Comparison of ENCODE assay signal across 21 cellular contexts in the genomic region with DNA sequence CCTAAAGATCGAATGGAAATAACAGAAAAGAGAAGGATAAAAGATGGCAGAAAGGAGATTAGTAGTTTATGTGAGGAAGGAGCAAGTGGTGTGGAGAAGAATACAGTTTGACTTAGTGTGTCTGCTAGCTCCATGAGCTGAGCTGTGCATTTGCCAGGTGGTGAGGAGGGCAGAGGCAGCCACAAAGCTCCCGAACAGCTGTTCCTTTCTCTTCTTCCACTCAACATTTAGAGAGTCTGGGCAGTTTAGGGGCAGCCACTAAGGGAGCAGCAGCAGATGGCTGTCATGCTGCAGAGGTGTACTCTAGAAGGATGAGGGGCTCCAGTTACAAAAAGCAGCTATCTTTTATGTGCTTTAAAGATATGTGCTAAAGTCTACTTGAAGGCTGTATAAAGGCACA.
DNase-seq lines count a peak whose midpoint lies in the region; ATAC-seq, FAIRE-seq and TF ChIP-seq lines count a peak whose summit lies in the region.
"Had no signal": no experiment of that assay in that cellular context is flagged by ENCODE, and none has a peak within 500 bp of the region (broad histone marks: within the 10 kb centered on the region; RNA-seq: fewer than 3 reads in every experiment).

No MANE protein-coding gene starts in this region.

- POLR2A ChIA-PET in WTC11 (lab: Charles Lee): no interaction called here

- H3K4me1 ChIP-seq in colonic mucosa: no peaks in the 10 kb centered on the region
- H3K4me1 ChIP-seq: upper lobe of left lung had no signal

- H3K27me3 Mint-ChIP-seq in WTC11 (ENCODE audit: low read depth): no peaks in the 10 kb centered on the region
- H3K27me3 Mint-ChIP-seq: activated naive CD4-positive, alpha-beta T cell treated with anti-CD3 and anti-CD28 coated beads, Interleukin-2, amount 50 U/mL, for 24 hours had no signal

- peak; percentile 87 for FAIRE-seq in D721Med (lab: Jason Lieb, UNC)
- FAIRE-seq: colon, GM12892, TTC549 had no signal

- H3K4me3 ChIP-seq in colonic mucosa: no peak overlapping the region
- H3K4me3 ChIP-seq: upper lobe of left lung had no signal

- DNase-seq in D721Med (ENCODE audit: insufficient read length, low spot score) (no peak), LHCN-M2 (ENCODE audit: low read depth) (peak; percentile 93), NCI-H2171 treated with DMSO at 0.1 percent for 48 hours (lab: John Stamatoyannopoulos, UW) (peak; percentile 99), WTC11 (ENCODE audit: low spot score) (no peak), SIG-M5 treated with dmso at 0.1 percent for 504 hours (lab: John Stamatoyannopoulos, UW; ENCODE audit: unreplicated experiment) (no peak), AML-193 (lab: John Stamatoyannopoulos, UW) (no peak), colonic mucosa (no peak)
- DNase-seq: activated CD4-positive, alpha-beta T cell treated with anti-CD3 and anti-CD28 coated beads, Interleukin-2, amount 50 U/mL, for 48 hours; activated T-cell treated with anti-CD3 and anti-CD28 coated beads, Interleukin-2, amount 50 U/mL, for 4 hours; CD8-positive, alpha-beta T cell; GF-D8; GOT3; left colon; stimulated activated naive CD4-positive, alpha-beta T cell treated with Interleukin-2 at 50 U/mL for 16 hours; upper lobe of left lung had no signal

- ATAC-seq in WTC11: peak; percentile 38; the same call in 1 of the 2 replicates
- no peak for ATAC-seq in GM18861 (IDR thresholded peaks at IDR 0.05; ENCODE audit: unreplicated experiment)
- ATAC-seq: activated T-cell treated with anti-CD3 and anti-CD28 coated beads, Interleukin-2, amount 50 U/mL, for 4 hours; CD8-positive, alpha-beta T cell; left colon; Panc1 had no signal

- no peaks in the 10 kb centered on the region for H3K36me3 Mint-ChIP-seq in WTC11
- H3K36me3 Mint-ChIP-seq: activated naive CD4-positive, alpha-beta T cell treated with anti-CD3 and anti-CD28 coated beads, Interleukin-2, amount 50 U/mL, for 24 hours; CD8-positive, alpha-beta T cell had no signal

- no peaks in the 10 kb centered on the region for H3K27me3 ChIP-seq in colonic mucosa
- H3K27me3 ChIP-seq: upper lobe of left lung had no signal

- H3K27ac Mint-ChIP-seq in WTC11: no peak overlapping the region
- H3K27ac Mint-ChIP-seq: activated naive CD4-positive, alpha-beta T cell treated with anti-CD3 and anti-CD28 coated beads, Interleukin-2, amount 50 U/mL, for 24 hours; CD8-positive, alpha-beta T cell had no signal

- no peak for TF ChIP-seq CTCF in D721Med (IDR thresholded peaks at IDR 0.05; ENCODE audit: insufficient read depth, missing control alignments)
- no peak for TF ChIP-seq CTCF in WTC11 (IDR thresholded peaks at IDR 0.05)
- no peak for TF ChIP-seq CTCF in colonic mucosa (IDR thresholded peaks at IDR 0.05)

- no peak overlapping the region for H3K4me3 Mint-ChIP-seq in WTC11
- H3K4me3 Mint-ChIP-seq: activated naive CD4-positive, alpha-beta T cell treated with anti-CD3 and anti-CD28 coated beads, Interleukin-2, amount 50 U/mL, for 24 hours; activated T-cell treated with anti-CD3 and anti-CD28 coated beads, Interleukin-2, amount 50 U/mL, for 4 hours; CD8-positive, alpha-beta T cell had no signal

- H3K27ac ChIP-seq in colonic mucosa: no peak overlapping the region
- H3K27ac ChIP-seq: upper lobe of left lung had no signal

- H3K36me3 ChIP-seq in colonic mucosa: no peaks in the 10 kb centered on the region
- H3K36me3 ChIP-seq: upper lobe of left lung had no signal

- CTCF ChIA-PET in WTC11 (lab: Charles Lee): no interaction called here

- intact Hi-C loops in colonic mucosa (cut with DNase I): no loop called here

- H3K4me1 Mint-ChIP-seq in WTC11: peaks cover 3% of the 10 kb centered on the region; the same call in 1 of the 2 replicates
- H3K4me1 Mint-ChIP-seq: activated naive CD4-positive, alpha-beta T cell treated with anti-CD3 and anti-CD28 coated beads, Interleukin-2, amount 50 U/mL, for 24 hours had no signal

- H3K9me3 Mint-ChIP-seq in WTC11: no peaks in the 10 kb centered on the region
- H3K9me3 Mint-ChIP-seq: activated T-cell treated with anti-CD3 and anti-CD28 coated beads, Interleukin-2, amount 50 U/mL, for 4 hours had no signal

- no peak overlapping the region for H3K9ac ChIP-seq in colonic mucosa (ENCODE audit: low read depth in 2 of 2, low read length in 2 of 2)

- no peaks in the 10 kb centered on the region for H3K9me3 ChIP-seq in colonic mucosa
- H3K9me3 ChIP-seq: upper lobe of left lung had no signal

TF ChIP-seq in WTC11, 78 proteins besides CTCF, POLR2A, EP300 and RAD21 (continues in another document):
- TF ChIP-seq ELF4 (CRISPR knock-in tag; IDR thresholded peaks at IDR 0.05; ENCODE audit: low read depth) (no peak), USF1 (CRISPR knock-in tag; IDR thresholded peaks at IDR 0.05) (no peak), RELA (CRISPR knock-in tag; IDR thresholded peaks at IDR 0.05; ENCODE audit: borderline replicate concordance) (no peak), ESRRA (CRISPR knock-in tag; IDR thresholded peaks at IDR 0.05; ENCODE audit: borderline replicate concordance) (no peak), ZBTB43 (CRISPR knock-in tag; IDR thresholded peaks at IDR 0.05) (no peak), AFF4 (CRISPR knock-in tag; IDR thresholded peaks at IDR 0.05; ENCODE audit: borderline replicate concordance) (no peak), TCF7 (CRISPR knock-in tag; IDR thresholded peaks at IDR 0.05; ENCODE audit: low read depth) (no peak), NR3C1 (CRISPR knock-in tag; conservative IDR thresholded peaks at IDR 0.05; ENCODE audit: low read depth) (no peak), FOXJ3 (CRISPR knock-in tag; IDR thresholded peaks at IDR 0.05; ENCODE audit: borderline replicate concordance) (no peak), NFE2L1 (CRISPR knock-in tag; IDR thresholded peaks at IDR 0.05) (no peak)
- TF ChIP-seq, protein P1, sequence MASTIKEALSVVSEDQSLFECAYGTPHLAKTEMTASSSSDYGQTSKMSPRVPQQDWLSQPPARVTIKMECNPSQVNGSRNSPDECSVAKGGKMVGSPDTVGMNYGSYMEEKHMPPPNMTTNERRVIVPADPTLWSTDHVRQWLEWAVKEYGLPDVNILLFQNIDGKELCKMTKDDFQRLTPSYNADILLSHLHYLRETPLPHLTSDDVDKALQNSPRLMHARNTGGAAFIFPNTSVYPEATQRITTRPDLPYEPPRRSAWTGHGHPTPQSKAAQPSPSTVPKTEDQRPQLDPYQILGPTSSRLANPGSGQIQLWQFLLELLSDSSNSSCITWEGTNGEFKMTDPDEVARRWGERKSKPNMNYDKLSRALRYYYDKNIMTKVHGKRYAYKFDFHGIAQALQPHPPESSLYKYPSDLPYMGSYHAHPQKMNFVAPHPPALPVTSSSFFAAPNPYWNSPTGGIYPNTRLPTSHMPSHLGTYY (CRISPR knock-in tag; IDR thresholded peaks at IDR 0.05): no peak
- TF ChIP-seq, protein P2, sequence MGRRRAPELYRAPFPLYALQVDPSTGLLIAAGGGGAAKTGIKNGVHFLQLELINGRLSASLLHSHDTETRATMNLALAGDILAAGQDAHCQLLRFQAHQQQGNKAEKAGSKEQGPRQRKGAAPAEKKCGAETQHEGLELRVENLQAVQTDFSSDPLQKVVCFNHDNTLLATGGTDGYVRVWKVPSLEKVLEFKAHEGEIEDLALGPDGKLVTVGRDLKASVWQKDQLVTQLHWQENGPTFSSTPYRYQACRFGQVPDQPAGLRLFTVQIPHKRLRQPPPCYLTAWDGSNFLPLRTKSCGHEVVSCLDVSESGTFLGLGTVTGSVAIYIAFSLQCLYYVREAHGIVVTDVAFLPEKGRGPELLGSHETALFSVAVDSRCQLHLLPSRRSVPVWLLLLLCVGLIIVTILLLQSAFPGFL (CRISPR knock-in tag; IDR thresholded peaks at IDR 0.05; ENCODE audit: borderline replicate concordance): no peak

Comparison
In these comparisons a context has a peak if more than half of its experiments do, and no peak if none do; other contexts are left out.
1. DNase-seq: peak in LHCN-M2 (single experiment) and NCI-H2171 treated with DMSO at 0.1 percent for 48 hours (single experiment); none in D721Med (single experiment), WTC11 (single experiment), SIG-M5 treated with dmso at 0.1 percent for 504 hours (single experiment), AML-193 (0 of 2) and colonic mucosa (single experiment).